ENCODE assay signal across 8 cellular contexts in genomic region chr22:37519268-37520195, GRCh38. TPM values are rescaled to one million over a fixed set of nuclear protein-coding genes. Genes with fewer than 3 reads are reported as not detected.
DNase-seq lines count a peak whose midpoint lies in the region; ATAC-seq and TF ChIP-seq lines count a peak whose summit lies in the region.

TSS of gene CARD10 (minus strand) at chr22:37519415. CDS start at chr22:37519200, 215 bp downstream.

- no peaks in the 10 kb centered on the region for H3K36me3 Mint-ChIP-seq in activated CD8-positive, alpha-beta T cell treated with anti-CD3 and anti-CD28 coated beads, Interleukin-2, amount 10 ng/mL, durations not matched to agents 7 days and 5 days (ENCODE audit: low read depth)
- peaks cover 16% of the 10 kb centered on the region for H3K36me3 Mint-ChIP-seq in progenitor cell of endocrine pancreas (ENCODE audit: insufficient read depth)

- CTCF ChIA-PET in activated CD8-positive, alpha-beta T cell treated with anti-CD3 and anti-CD28 coated beads, Interleukin-2, amount 10 ng/mL, durations not matched to agents 7 days and 5 days (lab: Charles Lee): interaction anchor here (1.0 to 1.5 kb wide), 2 partner anchors 23 to 73 kb away, joined by 3 to 6 read pairs; no protein-coding TSS in a partner anchor

- POLR2A ChIA-PET in activated CD8-positive, alpha-beta T cell treated with anti-CD3 and anti-CD28 coated beads, Interleukin-2, amount 10 ng/mL, durations not matched to agents 7 days and 5 days (lab: Charles Lee): no interaction called here

- H3K27me3 Mint-ChIP-seq in activated CD8-positive, alpha-beta T cell treated with anti-CD3 and anti-CD28 coated beads, Interleukin-2, amount 10 ng/mL, durations not matched to agents 7 days and 5 days (ENCODE audit: low read depth): peaks cover 56% of the 10 kb centered on the region
- H3K27me3 Mint-ChIP-seq in progenitor cell of endocrine pancreas: peaks cover 6% of the 10 kb centered on the region

- peak within 1 kb of the TSS; percentile 57 for H3K4me3 Mint-ChIP-seq in activated CD8-positive, alpha-beta T cell treated with anti-CD3 and anti-CD28 coated beads, Interleukin-2, amount 10 ng/mL, durations not matched to agents 7 days and 5 days
- H3K4me3 Mint-ChIP-seq in progenitor cell of endocrine pancreas (ENCODE audit: low read depth): peak within 1 kb of the TSS; percentile 82

- peaks cover 6% of the 10 kb centered on the region for H3K4me1 Mint-ChIP-seq in activated CD8-positive, alpha-beta T cell treated with anti-CD3 and anti-CD28 coated beads, Interleukin-2, amount 10 ng/mL, durations not matched to agents 7 days and 5 days (ENCODE audit: low read depth)
- peaks cover 9% of the 10 kb centered on the region for H3K4me1 Mint-ChIP-seq in progenitor cell of endocrine pancreas (ENCODE audit: low read depth)

- H3K27ac Mint-ChIP-seq in activated CD8-positive, alpha-beta T cell treated with anti-CD3 and anti-CD28 coated beads, Interleukin-2, amount 10 ng/mL, durations not matched to agents 7 days and 5 days: no peak within 1 kb of the TSS
- H3K27ac Mint-ChIP-seq in progenitor cell of endocrine pancreas: peak within 1 kb of the TSS; percentile 31

- TF ChIP-seq CTCF in progenitor cell of endocrine pancreas (IDR thresholded peaks at IDR 0.05; ENCODE audit: unreplicated experiment): no peak

- intact Hi-C loops in Right ventricle myocardium inferior (cut with DNase I): no loop called here
- intact Hi-C loops in cardiac septum (cut with DNase I): no loop called here

- DNase-seq in Right ventricle myocardium inferior (ENCODE audit: missing footprints) (no peak), cardiac septum (ENCODE audit: low spot score) (no peak), glomerular endothelial cell (ENCODE audit: extremely low read depth, low read depth, low spot score) (no peak), progenitor cell of endocrine pancreas (ENCODE audit: low spot score, unreplicated experiment) (no peak)
- no peak for DNase-seq in activated CD8-positive, alpha-beta T cell treated with anti-CD3 and anti-CD28 coated beads, Interleukin-2, amount 10 ng/mL, durations not matched to agents 7 days and 5 days

- H3K9me3 Mint-ChIP-seq in activated CD8-positive, alpha-beta T cell treated with anti-CD3 and anti-CD28 coated beads, Interleukin-2, amount 10 ng/mL, durations not matched to agents 7 days and 5 days (ENCODE audit: insufficient read depth): no peaks in the 10 kb centered on the region
- H3K9me3 Mint-ChIP-seq in progenitor cell of endocrine pancreas (ENCODE audit: low read depth): peaks cover 4% of the 10 kb centered on the region

- peak; percentile 25 for ATAC-seq in Right ventricle myocardium inferior
- ATAC-seq in activated CD8-positive, alpha-beta T cell treated with anti-CD3 and anti-CD28 coated beads, Interleukin-2, amount 10 ng/mL, durations not matched to agents 7 days and 5 days: peak; percentile 82
- no peak for ATAC-seq in GM21526 (IDR thresholded peaks at IDR 0.05; ENCODE audit: low FRiP score, unreplicated experiment)
- no peak for ATAC-seq in HG02938 (IDR thresholded peaks at IDR 0.05; ENCODE audit: unreplicated experiment)
- ATAC-seq in HG02763 (IDR thresholded peaks at IDR 0.05; ENCODE audit: unreplicated experiment): no peak

RNA-seq across cellular contexts. Expression of gene CARD10, which starts in this region (rescaled TPM):
- total RNA-seq in Right ventricle myocardium inferior: 10.3 TPM
- 6.0 TPM for total RNA-seq in cardiac septum
- total RNA-seq in activated CD8-positive, alpha-beta T cell treated with anti-CD3 and anti-CD28 coated beads, Interleukin-2, amount 10 ng/mL, durations not matched to agents 7 days and 5 days: under 1 TPM in 1 of 2 experiments, not detected in 1; 0.31 TPM
- total RNA-seq in glomerular endothelial cell: 34.8 and 37.7 TPM in 2 replicates
- total RNA-seq in progenitor cell of endocrine pancreas: 44.1 and 46.7 TPM in 2 replicates

Comparison
In these comparisons a context has a peak if more than half of its experiments do, and no peak if none do; other contexts are left out.
1. Peak in ATAC-seq in activated CD8-positive, alpha-beta T cell treated with anti-CD3 and anti-CD28 coated beads, Interleukin-2, amount 10 ng/mL, durations not matched to agents 7 days and 5 days; RNA of the gene not detected or under 1 TPM.